7 cellular contexts compared by ENCODE assay signal in the genomic region with DNA sequence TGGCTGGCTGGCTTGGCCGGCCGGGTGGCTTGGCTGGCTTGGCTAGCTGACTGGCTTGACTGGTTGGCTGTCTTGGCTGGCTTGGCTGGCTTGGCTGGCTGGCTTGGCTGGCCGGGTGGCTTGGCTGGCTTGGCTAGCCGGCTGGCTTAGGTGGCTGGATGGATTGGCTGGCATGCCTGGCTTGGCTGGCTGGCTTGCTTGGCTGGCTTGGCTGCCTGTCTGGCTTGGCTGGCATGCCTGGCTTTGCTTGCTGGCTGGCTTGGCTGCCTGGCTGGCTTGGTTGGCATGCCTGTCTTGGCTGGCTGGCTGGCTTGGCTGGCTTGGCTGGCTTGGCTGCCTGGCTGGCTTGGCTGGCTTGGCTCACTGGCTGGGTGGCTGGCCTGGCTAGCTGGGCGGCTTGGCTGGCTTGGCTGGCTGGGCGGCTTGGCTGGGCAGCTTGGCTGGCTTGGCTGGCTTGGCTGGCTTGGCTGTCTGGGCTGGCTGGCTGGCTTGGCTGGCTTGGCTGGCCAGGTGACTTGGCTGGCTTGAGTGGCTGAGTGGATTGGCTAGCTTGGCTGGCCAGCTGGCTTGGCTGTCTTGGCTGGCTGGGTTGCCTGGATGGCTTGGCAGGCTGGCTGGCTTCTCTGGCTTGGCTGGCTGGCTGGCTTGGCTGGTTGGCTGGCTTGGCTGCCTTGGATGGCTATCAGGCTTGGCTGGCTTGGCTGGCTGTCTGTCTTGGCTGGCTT.
DNase-seq lines count a peak whose midpoint lies in the region; FAIRE-seq and TF ChIP-seq lines count a peak whose summit lies in the region.
"Not testable (repeated sequence)": the region's sequence is repeated elsewhere in the genome, so short reads cannot be mapped to it uniquely, and the experiment has no call there.

No MANE protein-coding gene starts in this region.

- not testable (repeated sequence) for H3K36me3 ChIP-seq in MG63; bronchial epithelial cell (ENCODE audit: control insufficient read depth, insufficient read depth, low read length); hepatocyte (replicated peaks; ENCODE audit: insufficient read depth, low read depth)

- H3K9me2 ChIP-seq in hepatocyte (replicated peaks; ENCODE audit: insufficient read depth), result not testable (repeated sequence)

- FAIRE-seq in bronchial epithelial cell (lab: Jason Lieb, UNC), result not testable (repeated sequence)

- H3K27ac ChIP-seq in hepatocyte, result not testable (repeated sequence)

- not testable (repeated sequence) for H4K20me1 ChIP-seq in hepatocyte (ENCODE audit: insufficient read depth, poor library complexity, severe bottlenecking)

- H3K4me2 ChIP-seq in hepatocyte, result not testable (repeated sequence)

- H3K79me2 ChIP-seq in hepatocyte, result not testable (repeated sequence)

- H3K9me3 ChIP-seq in MG63, result peaks cover 15% of the 10 kb centered on the region
- not testable (repeated sequence) for H3K9me3 ChIP-seq in hepatocyte (ENCODE audit: low read depth)

- not testable (repeated sequence) for H3K4me1 ChIP-seq in hepatocyte (ENCODE audit: insufficient read depth)

- not testable (repeated sequence) for H3K4me3 ChIP-seq in MG63; bronchial epithelial cell (ENCODE audit: low read depth, low read length); hepatocyte

- not testable (repeated sequence) for H3K4me1 Mint-ChIP-seq in activated T-helper 1 cell treated with anti-CD3 and anti-CD28 coated beads, Interleukin-12 subunit alpha, Interleukin-12 subunit beta, Interleukin-2, Interleukin-4 antibody, amounts not matched to agents 30 ng/mL and 10 ng/mL and 1 ng/mL, durations not matched to agents 14 hours and 24 hours and 36 hours (ENCODE audit: low read depth); osteocyte (ENCODE audit: unreplicated experiment)

- H2AFZ ChIP-seq in hepatocyte, result not testable (repeated sequence)

- H3K9me3 Mint-ChIP-seq in activated T-helper 1 cell treated with anti-CD3 and anti-CD28 coated beads, Interleukin-12 subunit alpha, Interleukin-12 subunit beta, Interleukin-2, Interleukin-4 antibody, amounts not matched to agents 30 ng/mL and 10 ng/mL and 1 ng/mL, durations not matched to agents 14 hours and 24 hours and 36 hours; osteocyte (ENCODE audit: unreplicated experiment): not testable (repeated sequence)

- not testable (repeated sequence) for H3K36me3 Mint-ChIP-seq in activated T-helper 1 cell treated with anti-CD3 and anti-CD28 coated beads, Interleukin-12 subunit alpha, Interleukin-12 subunit beta, Interleukin-2, Interleukin-4 antibody, amounts not matched to agents 30 ng/mL and 10 ng/mL and 1 ng/mL, durations not matched to agents 14 hours and 24 hours and 36 hours (ENCODE audit: low read depth); osteocyte (ENCODE audit: unreplicated experiment)

- DNase-seq in MG63 (peak; percentile 63), bronchial epithelial cell (ENCODE audit: low read depth) (peak; percentile 1), hepatocyte (ENCODE audit: low spot score) (peak; percentile 34), osteocyte (ENCODE audit: extremely low spot score, unreplicated experiment) (peak; percentile 99)
- DNase-seq in activated CD4-positive, alpha-beta T cell treated with anti-CD3 and anti-CD28 coated beads for 48 hours, result peak; percentile 44
- peak; percentile 37 for DNase-seq in activated T-helper 1 cell treated with anti-CD3 and anti-CD28 coated beads, Interleukin-12 subunit alpha, Interleukin-12 subunit beta, Interleukin-2, Interleukin-4 antibody, amounts not matched to agents 30 ng/mL and 10 ng/mL and 1 ng/mL, durations not matched to agents 14 hours and 24 hours and 36 hours (ENCODE audit: low spot score)
- DNase-seq in stimulated activated CD4-positive, alpha-beta T cell treated with anti-CD3 and anti-CD28 coated beads, TNF-alpha, amount 100 ng/mL, for 4 hours (ENCODE audit: low read depth in 3 of 3), result peak; percentile 9 to 25 (median 23)

- intact Hi-C loops in activated T-helper 1 cell treated with anti-CD3 and anti-CD28 coated beads, Interleukin-12 subunit alpha, Interleukin-12 subunit beta, Interleukin-2, Interleukin-4 antibody, amounts not matched to agents 30 ng/mL and 10 ng/mL and 1 ng/mL, durations not matched to agents 14 hours and 24 hours and 36 hours (cut with micrococcal nuclease), result not testable (repeated sequence)

- WGBS in hepatocyte (ENCODE audit: low lambda C conversion rate, missing lambda C conversion rate), result 91% methylated on average over 6 of the region's 6 CpGs

- not testable (repeated sequence) for H3K4me3 Mint-ChIP-seq in activated T-helper 1 cell treated with anti-CD3 and anti-CD28 coated beads, Interleukin-12 subunit alpha, Interleukin-12 subunit beta, Interleukin-2, Interleukin-4 antibody, amounts not matched to agents 30 ng/mL and 10 ng/mL and 1 ng/mL, durations not matched to agents 14 hours and 24 hours and 36 hours; osteocyte (ENCODE audit: unreplicated experiment)

- not testable (repeated sequence) for H3K27me3 Mint-ChIP-seq in activated T-helper 1 cell treated with anti-CD3 and anti-CD28 coated beads, Interleukin-12 subunit alpha, Interleukin-12 subunit beta, Interleukin-2, Interleukin-4 antibody, amounts not matched to agents 30 ng/mL and 10 ng/mL and 1 ng/mL, durations not matched to agents 14 hours and 24 hours and 36 hours (ENCODE audit: insufficient read depth); osteocyte (ENCODE audit: unreplicated experiment)

- not testable (repeated sequence) for H3K27ac Mint-ChIP-seq in activated T-helper 1 cell treated with anti-CD3 and anti-CD28 coated beads, Interleukin-12 subunit alpha, Interleukin-12 subunit beta, Interleukin-2, Interleukin-4 antibody, amounts not matched to agents 30 ng/mL and 10 ng/mL and 1 ng/mL, durations not matched to agents 14 hours and 24 hours and 36 hours; osteocyte (ENCODE audit: unreplicated experiment)

- not testable (repeated sequence) for TF ChIP-seq CTCF in bronchial epithelial cell (IDR thresholded peaks at IDR 0.05; ENCODE audit: insufficient read depth, low read length, severe bottlenecking); hepatocyte (IDR thresholded peaks at IDR 0.05; ENCODE audit: poor library complexity); osteocyte (IDR thresholded peaks at IDR 0.05)

- not testable (repeated sequence) for H3K27me3 ChIP-seq in MG63; bronchial epithelial cell (ENCODE audit: control insufficient read depth, insufficient read depth, low read length); hepatocyte

Comparison
In these comparisons a context has a peak if more than half of its experiments do, and no peak if none do; other contexts are left out.
1. DNase-seq: peak in every context shown above with its lines; median percentile 99 in osteocyte; 63 in MG63; 44 in activated CD4-positive, alpha-beta T cell treated with anti-CD3 and anti-CD28 coated beads for 48 hours; 37 in activated T-helper 1 cell treated with anti-CD3 and anti-CD28 coated beads, Interleukin-12 subunit alpha, Interleukin-12 subunit beta, Interleukin-2, Interleukin-4 antibody, amounts not matched to agents 30 ng/mL and 10 ng/mL and 1 ng/mL, durations not matched to agents 14 hours and 24 hours and 36 hours; 34 in hepatocyte; 23 in stimulated activated CD4-positive, alpha-beta T cell treated with anti-CD3 and anti-CD28 coated beads, TNF-alpha, amount 100 ng/mL, for 4 hours; 1 in bronchial epithelial cell.